In genomic region chr5:956941-957729, GRCh38 we compare ENCODE assay signal across 8 cellular contexts. TPM values are rescaled to one million over a fixed set of nuclear protein-coding genes. Genes with fewer than 3 reads are reported as not detected.
A peak's percentile ranks its signal among the peaks of the same experiment; 100 is the strongest.
DNase-seq lines count a peak whose midpoint lies in the region; ATAC-seq and TF ChIP-seq lines count a peak whose summit lies in the region.

No MANE protein-coding gene starts in this region.

- peaks cover 0 to 75% (median 8%) of the 10 kb centered on the region in 11 experiments; a peak in 10 of 22 replicates for H4K20me1 ChIP-seq in BLaER1 treated with 17β-estradiol and CSF1 and Interleukin-3, amounts not matched to agents 10 nM and 100 nM

- POLR2A ChIA-PET in activated CD8-positive, alpha-beta T cell treated with anti-CD3 and anti-CD28 coated beads, Interleukin-2, amount 10 ng/mL, durations not matched to agents 7 days and 5 days (lab: Charles Lee) = interaction anchor here (0.8 to 1.1 kb wide), 3 partner anchors 22 to 148 kb away, joined by 3 to 4 read pairs (median 3); no protein-coding TSS in a partner anchor

- no peaks in the 10 kb centered on the region for H3K9me3 ChIP-seq in BLaER1 treated with 17β-estradiol and CSF1 and Interleukin-3, amounts not matched to agents 10 nM and 100 nM (replicated peaks in 1 of 11)
- no peaks in the 10 kb centered on the region for H3K9me3 ChIP-seq in gastroesophageal sphincter

- peaks cover 60 to 99% (median 69%) of the 10 kb centered on the region in 11 experiments for H3K27me3 ChIP-seq in BLaER1 treated with 17β-estradiol and CSF1 and Interleukin-3, amounts not matched to agents 10 nM and 100 nM
- H3K27me3 ChIP-seq in gastroesophageal sphincter = peaks cover 6% of the 10 kb centered on the region

- peaks cover 52% of the 10 kb centered on the region for H3K4me1 Mint-ChIP-seq in activated CD8-positive, alpha-beta T cell treated with anti-CD3 and anti-CD28 coated beads, Interleukin-2, amount 10 ng/mL, durations not matched to agents 7 days and 5 days (ENCODE audit: low read depth)

- H3K9me3 Mint-ChIP-seq in activated CD8-positive, alpha-beta T cell treated with anti-CD3 and anti-CD28 coated beads, Interleukin-2, amount 10 ng/mL, durations not matched to agents 7 days and 5 days (ENCODE audit: insufficient read depth) = no peaks in the 10 kb centered on the region

- TF ChIP-seq CTCF in gastroesophageal sphincter (IDR thresholded peaks at IDR 0.05) = peak in 1 of 4 experiments; percentile 25

- H3K36me3 ChIP-seq in BLaER1 treated with 17β-estradiol and CSF1 and Interleukin-3, amounts not matched to agents 10 nM and 100 nM = no peaks in the 10 kb centered on the region
- no peaks in the 10 kb centered on the region for H3K36me3 ChIP-seq in gastroesophageal sphincter

- peaks cover 17% of the 10 kb centered on the region for H3K27me3 Mint-ChIP-seq in activated CD8-positive, alpha-beta T cell treated with anti-CD3 and anti-CD28 coated beads, Interleukin-2, amount 10 ng/mL, durations not matched to agents 7 days and 5 days (ENCODE audit: low read depth)

- H3K9ac ChIP-seq in BLaER1 treated with 17β-estradiol and CSF1 and Interleukin-3, amounts not matched to agents 10 nM and 100 nM = no peak overlapping the region; a peak in 1 of 22 replicates

- no peak overlapping the region for H3K27ac ChIP-seq in BLaER1 treated with 17β-estradiol and CSF1 and Interleukin-3, amounts not matched to agents 10 nM and 100 nM
- H3K27ac ChIP-seq in gastroesophageal sphincter = peak overlapping the region in 3 of 4 donors; percentile 58 to 66 (median 66)

- DNase-seq in activated CD8-positive, alpha-beta T cell treated with anti-CD3 and anti-CD28 coated beads, Interleukin-2, amount 10 ng/mL, durations not matched to agents 7 days and 5 days = peak; percentile 85
- DNase-seq in skeletal muscle cell (ENCODE audit: low read depth) = peak; percentile 52
- DNase-seq in effector CD8-positive, alpha-beta T cell (lab: John Stamatoyannopoulos, UW) = no peak
- DNase-seq in RKO (ENCODE audit: low spot score) = no peak

- 0 out of 20 replicates have a peak overlapping the region, but pooled peaks of 1 of the 10 experiments have one; percentile 11 for H3K4me3 ChIP-seq in BLaER1 treated with 17β-estradiol and CSF1 and Interleukin-3, amounts not matched to agents 10 nM and 100 nM
- H3K4me3 ChIP-seq in gastroesophageal sphincter = no peak overlapping the region
- no peak overlapping the region for H3K4me3 ChIP-seq in skeletal muscle cell (ENCODE audit: low read depth, low read length)

- CTCF ChIA-PET in activated CD8-positive, alpha-beta T cell treated with anti-CD3 and anti-CD28 coated beads, Interleukin-2, amount 10 ng/mL, durations not matched to agents 7 days and 5 days (lab: Charles Lee) = interaction anchor here (0.7 to 2.4 kb wide), 9 partner anchors 9 to 193 kb away, joined by 3 to 7 read pairs (median 4); no protein-coding TSS in a partner anchor

- H3K4me3 Mint-ChIP-seq in activated CD8-positive, alpha-beta T cell treated with anti-CD3 and anti-CD28 coated beads, Interleukin-2, amount 10 ng/mL, durations not matched to agents 7 days and 5 days = peak overlapping the region; percentile 5

- TF ChIP-seq EP300 in gastroesophageal sphincter (IDR thresholded peaks at IDR 0.05) = no peak

- peak overlapping the region; percentile 20 to 99 (median 84) for H3K4me2 ChIP-seq in BLaER1 treated with 17β-estradiol and CSF1 and Interleukin-3, amounts not matched to agents 10 nM and 100 nM

- peak; percentile 63 for ATAC-seq in GM19351 (IDR thresholded peaks at IDR 0.05; ENCODE audit: unreplicated experiment)
- peak; percentile 76 for ATAC-seq in HG03442 (IDR thresholded peaks at IDR 0.05; ENCODE audit: unreplicated experiment)
- ATAC-seq in activated CD8-positive, alpha-beta T cell treated with anti-CD3 and anti-CD28 coated beads, Interleukin-2, amount 10 ng/mL, durations not matched to agents 7 days and 5 days = peak; percentile 81
- peak; percentile 56 for ATAC-seq in gastroesophageal sphincter

- 5 to 20% methylated on average over 5 to 6 of the region's 25 CpGs for WGBS in gastroesophageal sphincter (ENCODE audit: low coverage in 1 of 2), 2 donors

- H3K27ac Mint-ChIP-seq in activated CD8-positive, alpha-beta T cell treated with anti-CD3 and anti-CD28 coated beads, Interleukin-2, amount 10 ng/mL, durations not matched to agents 7 days and 5 days = peak overlapping the region; percentile 69

- H3K36me3 Mint-ChIP-seq in activated CD8-positive, alpha-beta T cell treated with anti-CD3 and anti-CD28 coated beads, Interleukin-2, amount 10 ng/mL, durations not matched to agents 7 days and 5 days (ENCODE audit: low read depth) = no peaks in the 10 kb centered on the region

- no peak for TF ChIP-seq POLR2A in gastroesophageal sphincter (IDR thresholded peaks at IDR 0.05)

- H3K4me1 ChIP-seq in BLaER1 treated with 17β-estradiol and CSF1 and Interleukin-3, amounts not matched to agents 10 nM and 100 nM = peaks cover 35 to 76% (median 72%) of the 10 kb centered on the region in 10 experiments
- peaks cover 0 to 43% (median 22%) of the 10 kb centered on the region in 3 donors for H3K4me1 ChIP-seq in gastroesophageal sphincter

RNA-seq across cellular contexts. Expression of gene NKD2, which starts 51.5 kb away (rescaled TPM):
- total RNA-seq in activated CD8-positive, alpha-beta T cell treated with anti-CD3 and anti-CD28 coated beads, Interleukin-2, amount 10 ng/mL, durations not matched to agents 7 days and 5 days = 1 to 10 TPM; 1.3 to 3.2 TPM
- total RNA-seq in gastroesophageal sphincter = 1 to 10 TPM; 1.8 to 6.1 (median 1.9) TPM

Comparison
In these comparisons a context has a peak if more than half of its experiments do, and no peak if none do; other contexts are left out.
1. H3K27ac ChIP-seq: peak in gastroesophageal sphincter (3 of 4); none in BLaER1 treated with 17β-estradiol and CSF1 and Interleukin-3, amounts not matched to agents 10 nM and 100 nM (0 of 11).
2. DNase-seq: peak in activated CD8-positive, alpha-beta T cell treated with anti-CD3 and anti-CD28 coated beads, Interleukin-2, amount 10 ng/mL, durations not matched to agents 7 days and 5 days (single experiment) and skeletal muscle cell (single experiment); none in effector CD8-positive, alpha-beta T cell (single experiment) and RKO (single experiment).
3. Peak in every context shown above with its lines, with median percentiles within 50 percentile points of each other: ATAC-seq.